ENCODE assay signal across 2 cellular contexts in genomic region chr2:100756704-100757103, GRCh38.
TF ChIP-seq lines count a peak whose summit lies in the region.

No MANE protein-coding gene starts in this region.

TF ChIP-seq in A549, 52 proteins besides CTCF, POLR2A, EP300 and RAD21:
- TF ChIP-seq RFX5 (IDR thresholded peaks at IDR 0.05) (no peak), CHD2 (IDR thresholded peaks at IDR 0.05; ENCODE audit: low read length, partially characterized antibody) (no peak), JUNB (IDR thresholded peaks at IDR 0.05) (no peak), REST (IDR thresholded peaks at IDR 0.05) (no peak), CBX8 (IDR thresholded peaks at IDR 0.05) (no peak), SMC3 (IDR thresholded peaks at IDR 0.05) (no peak), MYC (IDR thresholded peaks at IDR 0.05; ENCODE audit: borderline replicate concordance, low read length) (no peak), ZC3H11A (IDR thresholded peaks at IDR 0.05) (no peak), RCOR1 (IDR thresholded peaks at IDR 0.05; ENCODE audit: low read depth, low read length) (no peak), MAZ (IDR thresholded peaks at IDR 0.05; ENCODE audit: borderline replicate concordance, low read depth, low read length) (no peak), KDM5A (IDR thresholded peaks at IDR 0.05) (no peak), FOSL2 (IDR thresholded peaks at IDR 0.05) (no peak), FOSL2 (CRISPR knock-in tag; IDR thresholded peaks at IDR 0.05) (no peak), TFCP2L1 (CRISPR knock-in tag; IDR thresholded peaks at IDR 0.05) (no peak)
- TF ChIP-seq, protein P1, sequence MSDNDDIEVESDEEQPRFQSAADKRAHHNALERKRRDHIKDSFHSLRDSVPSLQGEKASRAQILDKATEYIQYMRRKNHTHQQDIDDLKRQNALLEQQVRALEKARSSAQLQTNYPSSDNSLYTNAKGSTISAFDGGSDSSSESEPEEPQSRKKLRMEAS (IDR thresholded peaks at IDR 0.05): no peak
- TF ChIP-seq, protein P2, sequence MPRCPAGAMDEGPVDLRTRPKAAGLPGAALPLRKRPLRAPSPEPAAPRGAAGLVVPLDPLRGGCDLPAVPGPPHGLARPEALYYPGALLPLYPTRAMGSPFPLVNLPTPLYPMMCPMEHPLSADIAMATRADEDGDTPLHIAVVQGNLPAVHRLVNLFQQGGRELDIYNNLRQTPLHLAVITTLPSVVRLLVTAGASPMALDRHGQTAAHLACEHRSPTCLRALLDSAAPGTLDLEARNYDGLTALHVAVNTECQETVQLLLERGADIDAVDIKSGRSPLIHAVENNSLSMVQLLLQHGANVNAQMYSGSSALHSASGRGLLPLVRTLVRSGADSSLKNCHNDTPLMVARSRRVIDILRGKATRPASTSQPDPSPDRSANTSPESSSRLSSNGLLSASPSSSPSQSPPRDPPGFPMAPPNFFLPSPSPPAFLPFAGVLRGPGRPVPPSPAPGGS (IDR thresholded peaks at IDR 0.05): no peak
- TF ChIP-seq, protein P3, sequence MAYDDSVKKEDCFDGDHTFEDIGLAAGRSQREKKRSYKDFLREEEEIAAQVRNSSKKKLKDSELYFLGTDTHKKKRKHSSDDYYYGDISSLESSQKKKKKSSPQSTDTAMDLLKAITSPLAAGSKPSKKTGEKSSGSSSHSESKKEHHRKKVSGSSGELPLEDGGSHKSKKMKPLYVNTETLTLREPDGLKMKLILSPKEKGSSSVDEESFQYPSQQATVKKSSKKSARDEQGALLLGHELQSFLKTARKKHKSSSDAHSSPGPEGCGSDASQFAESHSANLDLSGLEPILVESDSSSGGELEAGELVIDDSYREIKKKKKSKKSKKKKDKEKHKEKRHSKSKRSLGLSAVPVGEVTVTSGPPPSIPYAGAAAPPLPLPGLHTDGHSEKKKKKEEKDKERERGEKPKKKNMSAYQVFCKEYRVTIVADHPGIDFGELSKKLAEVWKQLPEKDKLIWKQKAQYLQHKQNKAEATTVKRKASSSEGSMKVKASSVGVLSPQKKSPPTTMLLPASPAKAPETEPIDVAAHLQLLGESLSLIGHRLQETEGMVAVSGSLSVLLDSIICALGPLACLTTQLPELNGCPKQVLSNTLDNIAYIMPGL (CRISPR knock-in tag; IDR thresholded peaks at IDR 0.05; ENCODE audit: borderline replicate concordance): no peak

TF ChIP-seq in endothelial cell of umbilical vein, 7 proteins besides CTCF, POLR2A, EP300 and RAD21:
- TF ChIP-seq JUN (IDR thresholded peaks at IDR 0.05; ENCODE audit: borderline replicate concordance, insufficient read depth, insufficient read length, low read depth): no peak
- TF ChIP-seq MYC (IDR thresholded peaks at IDR 0.05; ENCODE audit: low read depth, low read length): no peak
- TF ChIP-seq POLR2AphosphoS5 (IDR thresholded peaks at IDR 0.05; ENCODE audit: insufficient read depth, low read depth, low read length): no peak
- no peak for TF ChIP-seq GATA2 (IDR thresholded peaks at IDR 0.05; ENCODE audit: insufficient read depth, insufficient read length, low read depth, low read length)
- TF ChIP-seq, protein P1 (IDR thresholded peaks at IDR 0.05; ENCODE audit: insufficient read depth, insufficient read length): no peak
- TF ChIP-seq FOS (IDR thresholded peaks at IDR 0.05; ENCODE audit: borderline replicate concordance, insufficient read depth, low read length): no peak
- TF ChIP-seq EZH2 (IDR thresholded peaks at IDR 0.05; ENCODE audit: borderline replicate concordance, low read depth, low read length, severe bottlenecking): no peak
